ENCODE assay signal across 1 cellular context in genomic region chr3:172369590-172370259, GRCh38.
TF ChIP-seq lines count a peak whose summit lies in the region.

No MANE protein-coding gene starts in this region.

TF ChIP-seq in HepG2, 621 proteins besides CTCF, POLR2A, EP300 and RAD21 (continued from another document):
- TF ChIP-seq SP1 (IDR thresholded peaks at IDR 0.05) = no peak
- no peak for TF ChIP-seq SP1 (CRISPR knock-in tag; IDR thresholded peaks at IDR 0.05)
- TF ChIP-seq RCOR2 (CRISPR knock-in tag; IDR thresholded peaks at IDR 0.05) = no peak
- no peak for TF ChIP-seq TBX3 (IDR thresholded peaks at IDR 0.05; ENCODE audit: borderline replicate concordance)
- no peak for TF ChIP-seq SP2 (CRISPR knock-in tag; IDR thresholded peaks at IDR 0.05)
- no peak for TF ChIP-seq AFF4 (CRISPR knock-in tag; IDR thresholded peaks at IDR 0.05)
- no peak for TF ChIP-seq ZNF609 (CRISPR knock-in tag; IDR thresholded peaks at IDR 0.05; ENCODE audit: borderline replicate concordance)
- TF ChIP-seq REXO4 (CRISPR knock-in tag; IDR thresholded peaks at IDR 0.05; ENCODE audit: borderline replicate concordance) = no peak
- no peak for TF ChIP-seq YY1 (IDR thresholded peaks at IDR 0.05; ENCODE audit: insufficient read depth, insufficient replicate concordance, low read depth, low read length)
- no peak for TF ChIP-seq TEAD3 (CRISPR knock-in tag; optimal IDR thresholded peaks at IDR 0.05; ENCODE audit: borderline replicate concordance)
- no peak for TF ChIP-seq EEA1 (CRISPR knock-in tag; IDR thresholded peaks at IDR 0.05; ENCODE audit: borderline replicate concordance)
- no peak for TF ChIP-seq ZNF557 (CRISPR knock-in tag; IDR thresholded peaks at IDR 0.05)
- peak; percentile 33; the same call in 1 of the 2 replicates for TF ChIP-seq POLR2G (IDR thresholded peaks at IDR 0.05; ENCODE audit: low read depth, low read length)
- TF ChIP-seq ZNF235 (CRISPR knock-in tag; IDR thresholded peaks at IDR 0.05; ENCODE audit: borderline replicate concordance) = no peak
- TF ChIP-seq ZNF644 (CRISPR knock-in tag; IDR thresholded peaks at IDR 0.05; ENCODE audit: low read depth) = no peak
- TF ChIP-seq CBX2 (IDR thresholded peaks at IDR 0.05; ENCODE audit: low read depth, low read length) = no peak
- TF ChIP-seq CBX2 (CRISPR knock-in tag; IDR thresholded peaks at IDR 0.05; ENCODE audit: low read depth) = no peak
- no peak for TF ChIP-seq EZH2 (conservative IDR thresholded peaks at IDR 0.05; ENCODE audit: low read depth, low read length)
- TF ChIP-seq ZNF432 (CRISPR knock-in tag; IDR thresholded peaks at IDR 0.05; ENCODE audit: borderline replicate concordance) = no peak
- TF ChIP-seq ZKSCAN8 (CRISPR knock-in tag; IDR thresholded peaks at IDR 0.05; ENCODE audit: borderline replicate concordance) = no peak
- TF ChIP-seq ZNF30 (CRISPR knock-in tag; IDR thresholded peaks at IDR 0.05) = no peak
- TF ChIP-seq PAWR (CRISPR knock-in tag; IDR thresholded peaks at IDR 0.05; ENCODE audit: borderline replicate concordance) = no peak
TF ChIP-seq in HepG2: peak in this region for 6.
